ENCODE assay signal across 28 cellular contexts in genomic region chr12:44551631-44552030, GRCh38.
"Had no signal": no experiment of that assay in that cellular context is flagged by ENCODE, and none has a peak within 500 bp of the region (broad histone marks: within the 10 kb centered on the region; RNA-seq: fewer than 3 reads in every experiment).

No MANE protein-coding gene starts in this region.

- H3K4me3 Mint-ChIP-seq: activated CD4-positive, alpha-beta memory T cell treated with anti-CD3 and anti-CD28 coated beads, Interleukin-2, amount 10 ng/mL, durations not matched to agents 7 days and 5 days; activated CD4-positive, alpha-beta T cell treated with anti-CD3 and anti-CD28 coated beads, Interleukin-2, amount 10 ng/mL, durations not matched to agents 7 days and 5 days; naive thymus-derived CD8-positive, alpha-beta T cell; neural crest cell; stimulated activated effector memory CD8-positive, alpha-beta T cell treated with anti-CD3 and anti-CD28 coated beads, Interleukin-12 subunit alpha, Interleukin-12 subunit beta, amount 100 ng/mL, for 72 hours; T-helper 17 cell had no signal

- H3K4me3 ChIP-seq: body of pancreas, colonic mucosa, esophagus squamous epithelium, heart right ventricle, lower lobe of right lung, psoas muscle, sigmoid colon, stomach, thyroid gland, upper lobe of left lung had no signal

- H3K4me1 Mint-ChIP-seq: neural crest cell; stimulated activated effector memory CD8-positive, alpha-beta T cell treated with anti-CD3 and anti-CD28 coated beads, Interleukin-12 subunit alpha, Interleukin-12 subunit beta, amount 100 ng/mL, for 72 hours had no signal

- H3K4me1 ChIP-seq: body of pancreas, colonic mucosa, esophagus squamous epithelium, heart right ventricle, lower lobe of right lung, parathyroid adenoma, psoas muscle, sigmoid colon, stomach, thyroid gland, upper lobe of left lung had no signal

- ATAC-seq: body of pancreas; heart right ventricle; lower lobe of right lung; psoas muscle; stimulated activated effector memory CD8-positive, alpha-beta T cell treated with anti-CD3 and anti-CD28 coated beads, Interleukin-12 subunit alpha, Interleukin-12 subunit beta, amount 100 ng/mL, for 72 hours; T-helper 17 cell had no signal

- H3K36me3 ChIP-seq: colonic mucosa, esophagus squamous epithelium, heart right ventricle, lower lobe of right lung, sigmoid colon, stomach, thyroid gland, upper lobe of left lung had no signal

- H3K9me3 ChIP-seq: body of pancreas, colonic mucosa, esophagus squamous epithelium, heart right ventricle, lower lobe of right lung, psoas muscle, sigmoid colon, stomach, thyroid gland, upper lobe of left lung had no signal

- H3K36me3 Mint-ChIP-seq: stimulated activated effector memory CD8-positive, alpha-beta T cell treated with anti-CD3 and anti-CD28 coated beads, Interleukin-12 subunit alpha, Interleukin-12 subunit beta, amount 100 ng/mL, for 72 hours had no signal

- H3K27me3 Mint-ChIP-seq: activated CD4-positive, alpha-beta memory T cell treated with anti-CD3 and anti-CD28 coated beads, Interleukin-2, amount 10 ng/mL, durations not matched to agents 7 days and 5 days; activated CD4-positive, alpha-beta T cell treated with anti-CD3 and anti-CD28 coated beads, Interleukin-2, amount 10 ng/mL, durations not matched to agents 7 days and 5 days; naive thymus-derived CD8-positive, alpha-beta T cell; T-helper 17 cell had no signal

- H3K79me2 ChIP-seq: parathyroid adenoma had no signal

- H3K27me3 ChIP-seq: body of pancreas, colonic mucosa, esophagus squamous epithelium, sigmoid colon, stomach, thyroid gland, upper lobe of left lung had no signal

- DNase-seq: activated CD4-positive, alpha-beta memory T cell treated with anti-CD3 and anti-CD28 coated beads, Interleukin-2, amount 10 ng/mL, durations not matched to agents 7 days and 5 days; activated CD4-positive, alpha-beta T cell treated with anti-CD3 and anti-CD28 coated beads for 1 hour; activated CD4-positive, alpha-beta T cell treated with anti-CD3 and anti-CD28 coated beads, Interleukin-2, amount 10 ng/mL, durations not matched to agents 7 days and 5 days; activated effector memory CD4-positive, alpha-beta T cell treated with Interleukin-2 at 50 U/mL for 16 hours; activated naive CD4-positive, alpha-beta T cell treated with Interleukin-2 at 50 U/mL for 16 hours; anterior cingulate cortex; body of pancreas; colonic mucosa; effector CD8-positive, alpha-beta T cell; esophagus squamous epithelium; foreskin melanocyte; heart right ventricle; lower lobe of right lung; mesenchymal stem cell; naive thymus-derived CD8-positive, alpha-beta T cell; nucleus accumbens; psoas muscle; sigmoid colon; small intestine; stimulated activated CD4-positive, alpha-beta T cell treated with anti-CD3 and anti-CD28 coated beads, Interleukin-4, amount 100 ng/mL, for 24 hours; stomach; T-helper 17 cell; thyroid gland; upper lobe of left lung had no signal

- H2AFZ ChIP-seq: parathyroid adenoma had no signal

- H3K27ac Mint-ChIP-seq: activated CD4-positive, alpha-beta memory T cell treated with anti-CD3 and anti-CD28 coated beads, Interleukin-2, amount 10 ng/mL, durations not matched to agents 7 days and 5 days; activated CD4-positive, alpha-beta T cell treated with anti-CD3 and anti-CD28 coated beads, Interleukin-2, amount 10 ng/mL, durations not matched to agents 7 days and 5 days; stimulated activated effector memory CD8-positive, alpha-beta T cell treated with anti-CD3 and anti-CD28 coated beads, Interleukin-12 subunit alpha, Interleukin-12 subunit beta, amount 100 ng/mL, for 72 hours; T-helper 17 cell had no signal

- H3K9ac ChIP-seq: parathyroid adenoma had no signal

- H3K27ac ChIP-seq: body of pancreas, colonic mucosa, epithelial cell of prostate, esophagus squamous epithelium, heart right ventricle, lower lobe of right lung, parathyroid adenoma, psoas muscle, sigmoid colon, stomach, thyroid gland, upper lobe of left lung had no signal

- H3K9me3 Mint-ChIP-seq: activated CD4-positive, alpha-beta memory T cell treated with anti-CD3 and anti-CD28 coated beads, Interleukin-2, amount 10 ng/mL, durations not matched to agents 7 days and 5 days; activated CD4-positive, alpha-beta T cell treated with anti-CD3 and anti-CD28 coated beads, Interleukin-2, amount 10 ng/mL, durations not matched to agents 7 days and 5 days; naive thymus-derived CD8-positive, alpha-beta T cell; stimulated activated effector memory CD8-positive, alpha-beta T cell treated with anti-CD3 and anti-CD28 coated beads, Interleukin-12 subunit alpha, Interleukin-12 subunit beta, amount 100 ng/mL, for 72 hours had no signal
